1 cellular context compared by ENCODE assay signal in the genomic region with DNA sequence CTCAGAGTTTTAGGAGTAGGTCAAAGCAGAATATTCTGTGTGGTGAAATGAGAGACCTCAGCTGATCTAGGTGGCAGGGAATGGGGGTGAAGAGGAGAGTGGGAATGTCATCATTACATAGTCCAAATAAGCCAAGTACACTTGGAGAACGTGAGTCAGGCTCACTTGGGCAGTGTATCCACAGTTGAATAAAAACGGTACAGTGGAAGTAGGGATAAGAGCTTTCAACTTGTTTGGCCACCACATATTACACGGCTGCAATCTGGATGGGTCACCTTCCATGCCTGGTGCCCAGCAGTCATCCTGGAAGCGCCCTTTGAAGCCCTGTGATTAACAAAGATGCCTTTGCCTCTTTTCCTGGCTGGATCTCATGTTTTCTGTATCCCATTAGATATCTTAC.
TF ChIP-seq lines count a peak whose summit lies in the region.

No MANE protein-coding gene starts in this region.

TF ChIP-seq in IMR-90, 13 proteins besides CTCF, POLR2A, EP300 and RAD21:
- TF ChIP-seq RFX5 (IDR thresholded peaks at IDR 0.05; ENCODE audit: low read depth, low read length) (no peak), CEBPB (IDR thresholded peaks at IDR 0.05; ENCODE audit: low read depth, low read length) (no peak), NFE2L2 (IDR thresholded peaks at IDR 0.05; ENCODE audit: low read depth, low read length) (no peak), BHLHE40 (IDR thresholded peaks at IDR 0.05; ENCODE audit: low read depth, low read length) (no peak), CHD1 (IDR thresholded peaks at IDR 0.05; ENCODE audit: low read depth, low read length) (no peak), SMC3 (IDR thresholded peaks at IDR 0.05; ENCODE audit: low read depth, low read length) (no peak), MAZ (IDR thresholded peaks at IDR 0.05; ENCODE audit: borderline replicate concordance, low read depth, low read length) (no peak), MXI1 (IDR thresholded peaks at IDR 0.05; ENCODE audit: borderline replicate concordance, low read depth, low read length) (no peak), FOS (IDR thresholded peaks at IDR 0.05; ENCODE audit: low read depth, low read length) (no peak), RCOR1 (IDR thresholded peaks at IDR 0.05; ENCODE audit: insufficient replicate concordance, low read length) (no peak), MAFK (IDR thresholded peaks at IDR 0.05; ENCODE audit: low read depth, low read length) (no peak)
- TF ChIP-seq, protein P1, sequence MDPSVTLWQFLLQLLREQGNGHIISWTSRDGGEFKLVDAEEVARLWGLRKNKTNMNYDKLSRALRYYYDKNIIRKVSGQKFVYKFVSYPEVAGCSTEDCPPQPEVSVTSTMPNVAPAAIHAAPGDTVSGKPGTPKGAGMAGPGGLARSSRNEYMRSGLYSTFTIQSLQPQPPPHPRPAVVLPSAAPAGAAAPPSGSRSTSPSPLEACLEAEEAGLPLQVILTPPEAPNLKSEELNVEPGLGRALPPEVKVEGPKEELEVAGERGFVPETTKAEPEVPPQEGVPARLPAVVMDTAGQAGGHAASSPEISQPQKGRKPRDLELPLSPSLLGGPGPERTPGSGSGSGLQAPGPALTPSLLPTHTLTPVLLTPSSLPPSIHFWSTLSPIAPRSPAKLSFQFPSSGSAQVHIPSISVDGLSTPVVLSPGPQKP (IDR thresholded peaks at IDR 0.05; ENCODE audit: borderline replicate concordance, low read depth, low read length) = no peak
- TF ChIP-seq, protein P2, sequence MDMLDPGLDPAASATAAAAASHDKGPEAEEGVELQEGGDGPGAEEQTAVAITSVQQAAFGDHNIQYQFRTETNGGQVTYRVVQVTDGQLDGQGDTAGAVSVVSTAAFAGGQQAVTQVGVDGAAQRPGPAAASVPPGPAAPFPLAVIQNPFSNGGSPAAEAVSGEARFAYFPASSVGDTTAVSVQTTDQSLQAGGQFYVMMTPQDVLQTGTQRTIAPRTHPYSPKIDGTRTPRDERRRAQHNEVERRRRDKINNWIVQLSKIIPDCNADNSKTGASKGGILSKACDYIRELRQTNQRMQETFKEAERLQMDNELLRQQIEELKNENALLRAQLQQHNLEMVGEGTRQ (IDR thresholded peaks at IDR 0.05; ENCODE audit: low read depth, low read length) = no peak
